Comparison of ENCODE assay signal across 1 cellular context in the genomic region with DNA sequence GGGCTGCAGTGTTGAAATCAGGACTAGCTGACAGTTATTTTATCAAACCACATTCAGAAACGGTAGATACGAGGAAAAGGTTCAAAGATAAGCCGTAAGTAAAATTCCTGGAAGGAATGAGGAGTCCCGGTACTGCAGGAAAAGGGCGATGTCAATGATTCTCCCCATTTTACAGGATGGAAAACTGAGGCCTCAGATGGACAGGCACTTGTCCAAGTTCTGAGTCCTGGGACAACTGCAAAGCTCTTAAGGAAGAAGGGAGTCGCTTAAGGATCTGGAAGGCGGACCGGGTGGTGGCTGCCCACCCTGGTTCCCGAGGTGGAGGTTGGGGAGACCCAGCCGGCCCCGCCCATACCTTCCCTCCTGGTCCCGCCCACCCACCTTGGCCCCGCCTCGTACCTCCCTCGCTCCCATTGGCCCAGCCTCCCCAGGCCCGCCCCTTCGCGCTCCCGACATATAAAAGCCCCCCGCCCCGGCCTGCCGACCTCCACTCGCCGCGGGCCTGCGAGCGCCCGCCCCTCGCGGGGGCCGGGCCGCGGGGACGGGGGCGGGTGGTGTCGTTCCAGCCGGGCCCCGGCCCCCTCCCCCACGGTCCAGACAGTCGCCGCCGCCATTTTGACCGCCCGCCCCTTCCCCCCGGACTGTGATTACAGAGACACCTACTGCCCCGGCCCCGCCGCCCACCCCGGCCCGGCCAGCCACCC.
TF ChIP-seq lines count a peak whose summit lies in the region.

No MANE protein-coding gene starts in this region.

TF ChIP-seq in HepG2, 621 proteins besides CTCF, POLR2A, EP300 and RAD21 (continued from another document and continues in another):
- TF ChIP-seq, protein P1, sequence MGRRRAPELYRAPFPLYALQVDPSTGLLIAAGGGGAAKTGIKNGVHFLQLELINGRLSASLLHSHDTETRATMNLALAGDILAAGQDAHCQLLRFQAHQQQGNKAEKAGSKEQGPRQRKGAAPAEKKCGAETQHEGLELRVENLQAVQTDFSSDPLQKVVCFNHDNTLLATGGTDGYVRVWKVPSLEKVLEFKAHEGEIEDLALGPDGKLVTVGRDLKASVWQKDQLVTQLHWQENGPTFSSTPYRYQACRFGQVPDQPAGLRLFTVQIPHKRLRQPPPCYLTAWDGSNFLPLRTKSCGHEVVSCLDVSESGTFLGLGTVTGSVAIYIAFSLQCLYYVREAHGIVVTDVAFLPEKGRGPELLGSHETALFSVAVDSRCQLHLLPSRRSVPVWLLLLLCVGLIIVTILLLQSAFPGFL (CRISPR knock-in tag; IDR thresholded peaks at IDR 0.05): no peak
- TF ChIP-seq, protein P2, sequence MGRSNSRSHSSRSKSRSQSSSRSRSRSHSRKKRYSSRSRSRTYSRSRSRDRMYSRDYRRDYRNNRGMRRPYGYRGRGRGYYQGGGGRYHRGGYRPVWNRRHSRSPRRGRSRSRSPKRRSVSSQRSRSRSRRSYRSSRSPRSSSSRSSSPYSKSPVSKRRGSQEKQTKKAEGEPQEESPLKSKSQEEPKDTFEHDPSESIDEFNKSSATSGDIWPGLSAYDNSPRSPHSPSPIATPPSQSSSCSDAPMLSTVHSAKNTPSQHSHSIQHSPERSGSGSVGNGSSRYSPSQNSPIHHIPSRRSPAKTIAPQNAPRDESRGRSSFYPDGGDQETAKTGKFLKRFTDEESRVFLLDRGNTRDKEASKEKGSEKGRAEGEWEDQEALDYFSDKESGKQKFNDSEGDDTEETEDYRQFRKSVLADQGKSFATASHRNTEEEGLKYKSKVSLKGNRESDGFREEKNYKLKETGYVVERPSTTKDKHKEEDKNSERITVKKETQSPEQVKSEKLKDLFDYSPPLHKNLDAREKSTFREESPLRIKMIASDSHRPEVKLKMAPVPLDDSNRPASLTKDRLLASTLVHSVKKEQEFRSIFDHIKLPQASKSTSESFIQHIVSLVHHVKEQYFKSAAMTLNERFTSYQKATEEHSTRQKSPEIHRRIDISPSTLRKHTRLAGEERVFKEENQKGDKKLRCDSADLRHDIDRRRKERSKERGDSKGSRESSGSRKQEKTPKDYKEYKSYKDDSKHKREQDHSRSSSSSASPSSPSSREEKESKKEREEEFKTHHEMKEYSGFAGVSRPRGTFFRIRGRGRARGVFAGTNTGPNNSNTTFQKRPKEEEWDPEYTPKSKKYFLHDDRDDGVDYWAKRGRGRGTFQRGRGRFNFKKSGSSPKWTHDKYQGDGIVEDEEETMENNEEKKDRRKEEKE (IDR thresholded peaks at IDR 0.05): no peak
- no peak for TF ChIP-seq GZF1 (CRISPR knock-in tag; IDR thresholded peaks at IDR 0.05)
- TF ChIP-seq, protein P3, sequence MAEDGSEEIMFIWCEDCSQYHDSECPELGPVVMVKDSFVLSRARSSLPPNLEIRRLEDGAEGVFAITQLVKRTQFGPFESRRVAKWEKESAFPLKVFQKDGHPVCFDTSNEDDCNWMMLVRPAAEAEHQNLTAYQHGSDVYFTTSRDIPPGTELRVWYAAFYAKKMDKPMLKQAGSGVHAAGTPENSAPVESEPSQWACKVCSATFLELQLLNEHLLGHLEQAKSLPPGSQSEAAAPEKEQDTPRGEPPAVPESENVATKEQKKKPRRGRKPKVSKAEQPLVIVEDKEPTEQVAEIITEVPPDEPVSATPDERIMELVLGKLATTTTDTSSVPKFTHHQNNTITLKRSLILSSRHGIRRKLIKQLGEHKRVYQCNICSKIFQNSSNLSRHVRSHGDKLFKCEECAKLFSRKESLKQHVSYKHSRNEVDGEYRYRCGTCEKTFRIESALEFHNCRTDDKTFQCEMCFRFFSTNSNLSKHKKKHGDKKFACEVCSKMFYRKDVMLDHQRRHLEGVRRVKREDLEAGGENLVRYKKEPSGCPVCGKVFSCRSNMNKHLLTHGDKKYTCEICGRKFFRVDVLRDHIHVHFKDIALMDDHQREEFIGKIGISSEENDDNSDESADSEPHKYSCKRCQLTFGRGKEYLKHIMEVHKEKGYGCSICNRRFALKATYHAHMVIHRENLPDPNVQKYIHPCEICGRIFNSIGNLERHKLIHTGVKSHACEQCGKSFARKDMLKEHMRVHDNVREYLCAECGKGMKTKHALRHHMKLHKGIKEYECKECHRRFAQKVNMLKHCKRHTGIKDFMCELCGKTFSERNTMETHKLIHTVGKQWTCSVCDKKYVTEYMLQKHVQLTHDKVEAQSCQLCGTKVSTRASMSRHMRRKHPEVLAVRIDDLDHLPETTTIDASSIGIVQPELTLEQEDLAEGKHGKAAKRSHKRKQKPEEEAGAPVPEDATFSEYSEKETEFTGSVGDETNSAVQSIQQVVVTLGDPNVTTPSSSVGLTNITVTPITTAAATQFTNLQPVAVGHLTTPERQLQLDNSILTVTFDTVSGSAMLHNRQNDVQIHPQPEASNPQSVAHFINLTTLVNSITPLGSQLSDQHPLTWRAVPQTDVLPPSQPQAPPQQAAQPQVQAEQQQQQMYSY (CRISPR knock-in tag; IDR thresholded peaks at IDR 0.05): no peak
- TF ChIP-seq KMT2A (CRISPR knock-in tag; IDR thresholded peaks at IDR 0.05): no peak
- TF ChIP-seq, protein P4, sequence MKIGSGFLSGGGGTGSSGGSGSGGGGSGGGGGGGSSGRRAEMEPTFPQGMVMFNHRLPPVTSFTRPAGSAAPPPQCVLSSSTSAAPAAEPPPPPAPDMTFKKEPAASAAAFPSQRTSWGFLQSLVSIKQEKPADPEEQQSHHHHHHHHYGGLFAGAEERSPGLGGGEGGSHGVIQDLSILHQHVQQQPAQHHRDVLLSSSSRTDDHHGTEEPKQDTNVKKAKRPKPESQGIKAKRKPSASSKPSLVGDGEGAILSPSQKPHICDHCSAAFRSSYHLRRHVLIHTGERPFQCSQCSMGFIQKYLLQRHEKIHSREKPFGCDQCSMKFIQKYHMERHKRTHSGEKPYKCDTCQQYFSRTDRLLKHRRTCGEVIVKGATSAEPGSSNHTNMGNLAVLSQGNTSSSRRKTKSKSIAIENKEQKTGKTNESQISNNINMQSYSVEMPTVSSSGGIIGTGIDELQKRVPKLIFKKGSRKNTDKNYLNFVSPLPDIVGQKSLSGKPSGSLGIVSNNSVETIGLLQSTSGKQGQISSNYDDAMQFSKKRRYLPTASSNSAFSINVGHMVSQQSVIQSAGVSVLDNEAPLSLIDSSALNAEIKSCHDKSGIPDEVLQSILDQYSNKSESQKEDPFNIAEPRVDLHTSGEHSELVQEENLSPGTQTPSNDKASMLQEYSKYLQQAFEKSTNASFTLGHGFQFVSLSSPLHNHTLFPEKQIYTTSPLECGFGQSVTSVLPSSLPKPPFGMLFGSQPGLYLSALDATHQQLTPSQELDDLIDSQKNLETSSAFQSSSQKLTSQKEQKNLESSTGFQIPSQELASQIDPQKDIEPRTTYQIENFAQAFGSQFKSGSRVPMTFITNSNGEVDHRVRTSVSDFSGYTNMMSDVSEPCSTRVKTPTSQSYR (CRISPR knock-in tag; IDR thresholded peaks at IDR 0.05; ENCODE audit: borderline replicate concordance): peak; percentile 19; the same call in 1 of the 2 replicates
- TF ChIP-seq ZMYM2 (CRISPR knock-in tag; IDR thresholded peaks at IDR 0.05): peak; percentile 82
- TF ChIP-seq, protein P5, sequence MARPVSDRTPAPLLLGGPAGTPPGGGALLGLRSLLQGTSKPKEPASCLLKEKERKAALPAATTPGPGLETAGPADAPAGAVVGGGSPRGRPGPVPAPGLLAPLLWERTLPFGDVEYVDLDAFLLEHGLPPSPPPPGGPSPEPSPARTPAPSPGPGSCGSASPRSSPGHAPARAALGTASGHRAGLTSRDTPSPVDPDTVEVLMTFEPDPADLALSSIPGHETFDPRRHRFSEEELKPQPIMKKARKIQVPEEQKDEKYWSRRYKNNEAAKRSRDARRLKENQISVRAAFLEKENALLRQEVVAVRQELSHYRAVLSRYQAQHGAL (CRISPR knock-in tag; IDR thresholded peaks at IDR 0.05; ENCODE audit: not compliant biosample characterization): no peak
- TF ChIP-seq ATRX (CRISPR knock-in tag; IDR thresholded peaks at IDR 0.05; ENCODE audit: borderline replicate concordance): no peak
- no peak for TF ChIP-seq U2AF2 (IDR thresholded peaks at IDR 0.05; ENCODE audit: low read depth, low read length)
- TF ChIP-seq ZNF543 (CRISPR knock-in tag; IDR thresholded peaks at IDR 0.05): 0 out of 2 replicates have a peak, but pooled peaks have one; percentile 15
- TF ChIP-seq ZMYM3 (CRISPR knock-in tag; IDR thresholded peaks at IDR 0.05): peak; percentile 100
- TF ChIP-seq KAT8 (CRISPR knock-in tag; IDR thresholded peaks at IDR 0.05): peak; percentile 40; the same call in 1 of the 2 replicates
- TF ChIP-seq, protein P6, sequence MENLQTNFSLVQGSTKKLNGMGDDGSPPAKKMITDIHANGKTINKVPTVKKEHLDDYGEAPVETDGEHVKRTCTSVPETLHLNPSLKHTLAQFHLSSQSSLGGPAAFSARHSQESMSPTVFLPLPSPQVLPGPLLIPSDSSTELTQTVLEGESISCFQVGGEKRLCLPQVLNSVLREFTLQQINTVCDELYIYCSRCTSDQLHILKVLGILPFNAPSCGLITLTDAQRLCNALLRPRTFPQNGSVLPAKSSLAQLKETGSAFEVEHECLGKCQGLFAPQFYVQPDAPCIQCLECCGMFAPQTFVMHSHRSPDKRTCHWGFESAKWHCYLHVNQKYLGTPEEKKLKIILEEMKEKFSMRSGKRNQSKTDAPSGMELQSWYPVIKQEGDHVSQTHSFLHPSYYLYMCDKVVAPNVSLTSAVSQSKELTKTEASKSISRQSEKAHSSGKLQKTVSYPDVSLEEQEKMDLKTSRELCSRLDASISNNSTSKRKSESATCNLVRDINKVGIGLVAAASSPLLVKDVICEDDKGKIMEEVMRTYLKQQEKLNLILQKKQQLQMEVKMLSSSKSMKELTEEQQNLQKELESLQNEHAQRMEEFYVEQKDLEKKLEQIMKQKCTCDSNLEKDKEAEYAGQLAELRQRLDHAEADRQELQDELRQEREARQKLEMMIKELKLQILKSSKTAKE (CRISPR knock-in tag; IDR thresholded peaks at IDR 0.05; ENCODE audit: borderline replicate concordance): no peak
- TF ChIP-seq, protein P7, sequence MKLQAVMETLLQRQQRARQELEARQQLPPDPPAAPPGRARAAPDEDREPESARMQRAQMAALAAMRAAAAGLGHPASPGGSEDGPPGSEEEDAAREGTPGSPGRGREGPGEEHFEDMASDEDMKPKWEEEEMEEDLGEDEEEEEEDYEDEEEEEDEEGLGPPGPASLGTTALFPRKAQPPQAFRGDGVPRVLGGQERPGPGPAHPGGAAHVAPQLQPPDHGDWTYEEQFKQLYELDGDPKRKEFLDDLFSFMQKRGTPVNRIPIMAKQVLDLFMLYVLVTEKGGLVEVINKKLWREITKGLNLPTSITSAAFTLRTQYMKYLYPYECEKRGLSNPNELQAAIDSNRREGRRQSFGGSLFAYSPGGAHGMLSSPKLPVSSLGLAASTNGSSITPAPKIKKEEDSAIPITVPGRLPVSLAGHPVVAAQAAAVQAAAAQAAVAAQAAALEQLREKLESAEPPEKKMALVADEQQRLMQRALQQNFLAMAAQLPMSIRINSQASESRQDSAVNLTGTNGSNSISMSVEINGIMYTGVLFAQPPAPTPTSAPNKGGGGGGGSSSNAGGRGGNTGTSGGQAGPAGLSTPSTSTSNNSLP (IDR thresholded peaks at IDR 0.05; ENCODE audit: low read depth, low read length): no peak
- TF ChIP-seq KDM1A (CRISPR knock-in tag; IDR thresholded peaks at IDR 0.05): peak; percentile 99
- peak; percentile 46; the same call in 1 of the 2 replicates for TF ChIP-seq ZNF788 (CRISPR knock-in tag; IDR thresholded peaks at IDR 0.05; ENCODE audit: borderline replicate concordance)
- TF ChIP-seq ZC3H4 (CRISPR knock-in tag; IDR thresholded peaks at IDR 0.05; ENCODE audit: borderline replicate concordance): no peak
- TF ChIP-seq ZIK1 (CRISPR knock-in tag; IDR thresholded peaks at IDR 0.05; ENCODE audit: borderline replicate concordance, low read depth): no peak
- TF ChIP-seq, protein P8, sequence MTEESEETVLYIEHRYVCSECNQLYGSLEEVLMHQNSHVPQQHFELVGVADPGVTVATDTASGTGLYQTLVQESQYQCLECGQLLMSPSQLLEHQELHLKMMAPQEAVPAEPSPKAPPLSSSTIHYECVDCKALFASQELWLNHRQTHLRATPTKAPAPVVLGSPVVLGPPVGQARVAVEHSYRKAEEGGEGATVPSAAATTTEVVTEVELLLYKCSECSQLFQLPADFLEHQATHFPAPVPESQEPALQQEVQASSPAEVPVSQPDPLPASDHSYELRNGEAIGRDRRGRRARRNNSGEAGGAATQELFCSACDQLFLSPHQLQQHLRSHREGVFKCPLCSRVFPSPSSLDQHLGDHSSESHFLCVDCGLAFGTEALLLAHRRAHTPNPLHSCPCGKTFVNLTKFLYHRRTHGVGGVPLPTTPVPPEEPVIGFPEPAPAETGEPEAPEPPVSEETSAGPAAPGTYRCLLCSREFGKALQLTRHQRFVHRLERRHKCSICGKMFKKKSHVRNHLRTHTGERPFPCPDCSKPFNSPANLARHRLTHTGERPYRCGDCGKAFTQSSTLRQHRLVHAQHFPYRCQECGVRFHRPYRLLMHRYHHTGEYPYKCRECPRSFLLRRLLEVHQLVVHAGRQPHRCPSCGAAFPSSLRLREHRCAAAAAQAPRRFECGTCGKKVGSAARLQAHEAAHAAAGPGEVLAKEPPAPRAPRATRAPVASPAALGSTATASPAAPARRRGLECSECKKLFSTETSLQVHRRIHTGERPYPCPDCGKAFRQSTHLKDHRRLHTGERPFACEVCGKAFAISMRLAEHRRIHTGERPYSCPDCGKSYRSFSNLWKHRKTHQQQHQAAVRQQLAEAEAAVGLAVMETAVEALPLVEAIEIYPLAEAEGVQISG (CRISPR knock-in tag; IDR thresholded peaks at IDR 0.05): 0 out of 2 replicates have a peak, but pooled peaks have one; percentile 6
- TF ChIP-seq ZKSCAN5 (CRISPR knock-in tag; IDR thresholded peaks at IDR 0.05): no peak
- TF ChIP-seq ZNF382 (CRISPR knock-in tag; IDR thresholded peaks at IDR 0.05; ENCODE audit: borderline replicate concordance): no peak
- TF ChIP-seq YY1 (IDR thresholded peaks at IDR 0.05; ENCODE audit: insufficient read depth, insufficient replicate concordance, low read depth, low read length): peak; percentile 86
- no peak for TF ChIP-seq KDM6A (CRISPR knock-in tag; IDR thresholded peaks at IDR 0.05; ENCODE audit: low read depth)
- peak; percentile 70; the same call in 1 of the 2 replicates for TF ChIP-seq NCOR1 (IDR thresholded peaks at IDR 0.05; ENCODE audit: borderline replicate concordance, low read length)
- TF ChIP-seq, protein P9, sequence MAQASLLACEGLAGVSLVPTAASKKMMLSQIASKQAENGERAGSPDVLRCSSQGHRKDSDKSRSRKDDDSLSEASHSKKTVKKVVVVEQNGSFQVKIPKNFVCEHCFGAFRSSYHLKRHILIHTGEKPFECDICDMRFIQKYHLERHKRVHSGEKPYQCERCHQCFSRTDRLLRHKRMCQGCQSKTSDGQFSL (CRISPR knock-in tag; IDR thresholded peaks at IDR 0.05): no peak
- TF ChIP-seq, protein P10, sequence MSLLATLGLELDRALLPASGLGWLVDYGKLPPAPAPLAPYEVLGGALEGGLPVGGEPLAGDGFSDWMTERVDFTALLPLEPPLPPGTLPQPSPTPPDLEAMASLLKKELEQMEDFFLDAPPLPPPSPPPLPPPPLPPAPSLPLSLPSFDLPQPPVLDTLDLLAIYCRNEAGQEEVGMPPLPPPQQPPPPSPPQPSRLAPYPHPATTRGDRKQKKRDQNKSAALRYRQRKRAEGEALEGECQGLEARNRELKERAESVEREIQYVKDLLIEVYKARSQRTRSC (CRISPR knock-in tag; IDR thresholded peaks at IDR 0.05; ENCODE audit: low read depth): no peak
